Comparison of ENCODE assay signal across 6 cellular contexts in genomic region chr11:95111471-95111870, GRCh38. TPM values are rescaled to one million over a fixed set of nuclear protein-coding genes. Genes with fewer than 3 reads are reported as not detected.
DNase-seq lines count a peak whose midpoint lies in the region; ATAC-seq, FAIRE-seq and TF ChIP-seq lines count a peak whose summit lies in the region.
"Not testable (repeated sequence)": the region's sequence is repeated elsewhere in the genome, so short reads cannot be mapped to it uniquely, and the experiment has no call there.

No MANE protein-coding gene starts in this region.

- not testable (repeated sequence) for H3K27me3 ChIP-seq in astrocyte (ENCODE audit: insufficient read depth, low read length); neuronal stem cell (ENCODE audit: control insufficient read depth in 3 of 3, insufficient read depth in 3 of 3, low read depth in 1 of 3, low read length in 3 of 3); gastrocnemius medialis

- no CpG with 5 or more reads among the region's 3 CpGs for WGBS in neuronal stem cell (ENCODE audit: extremely low coverage in 2 of 2, insufficient read length in 2 of 2, insufficient replicate concordance in 1 of 2), 2 donors

- not testable (repeated sequence) for H3K4me3 Mint-ChIP-seq in astrocyte (ENCODE audit: unreplicated experiment); memory B cell; stimulated activated memory B cell treated with anti-CD40 and anti-IgM and Interleukin-4, amounts not matched to agents 10 μg/mL and 1 μg/mL and 100 μg/mL, for 72 hours

- not testable (repeated sequence) for H3K79me2 ChIP-seq in astrocyte (ENCODE audit: insufficient read depth, low read length)

- TF ChIP-seq POLR2A in gastrocnemius medialis (IDR thresholded peaks at IDR 0.05): not testable (repeated sequence)

- H3K23ac ChIP-seq in neuronal stem cell (ENCODE audit: low read depth, low read length, poor library complexity): not testable (repeated sequence)

- not testable (repeated sequence) for H3K27ac ChIP-seq in HEK293 (ENCODE audit: extremely low read depth, low read depth, low read length); astrocyte (ENCODE audit: low read depth, low read length); neuronal stem cell (replicated peaks; ENCODE audit: low read length)
- peak overlapping the region; percentile 52 to 94 (median 90) for H3K27ac ChIP-seq in gastrocnemius medialis

- H3K4me3 ChIP-seq in HEK293 (ENCODE audit: low read depth, low read length); astrocyte (ENCODE audit: insufficient read depth, low read depth, low read length); neuronal stem cell (ENCODE audit: low read length in 2 of 2); gastrocnemius medialis: not testable (repeated sequence)

- not testable (repeated sequence) for DNase-seq in astrocyte (ENCODE audit: low read depth); memory B cell (ENCODE audit: low spot score in 2 of 2); neuronal stem cell (ENCODE audit: low spot score); gastrocnemius medialis

- H3K18ac ChIP-seq in neuronal stem cell (ENCODE audit: low read length): peak overlapping the region; percentile 2

- H2BK120ac ChIP-seq in neuronal stem cell (ENCODE audit: low read depth, low read length): not testable (repeated sequence)

- CTCF ChIA-PET in HEK293 (lab: Yijun Ruan, JAX): interaction anchor here (0.7 kb wide), 1 partner anchor 42 kb away, joined by 4 read pairs; no protein-coding TSS in a partner anchor

- not testable (repeated sequence) for H3K27me3 Mint-ChIP-seq in astrocyte (ENCODE audit: low read depth, unreplicated experiment); memory B cell; stimulated activated memory B cell treated with anti-CD40 and anti-IgM and Interleukin-4, amounts not matched to agents 10 μg/mL and 1 μg/mL and 100 μg/mL, for 72 hours

- not testable (repeated sequence) for H3K9me3 ChIP-seq in HEK293 (ENCODE audit: control insufficient read depth, insufficient read depth, low read depth, low read length); astrocyte (ENCODE audit: insufficient read depth, low read depth, low read length); neuronal stem cell (replicated peaks in 1 of 2; ENCODE audit: control insufficient read depth in 2 of 2, insufficient read depth in 1 of 2, low read depth in 1 of 2, low read length in 2 of 2); gastrocnemius medialis

- H2AFZ ChIP-seq in astrocyte (ENCODE audit: low read depth, low read length); neuronal stem cell (ENCODE audit: low read length): not testable (repeated sequence)

- intact Hi-C loops in gastrocnemius medialis (cut with DNase I; ENCODE audit: low total_unique reads): not testable (repeated sequence)

- not testable (repeated sequence) for H3K36me3 Mint-ChIP-seq in astrocyte (ENCODE audit: low read depth, unreplicated experiment)
- peaks cover 17% of the 10 kb centered on the region for H3K36me3 Mint-ChIP-seq in memory B cell
- peaks cover 20% of the 10 kb centered on the region for H3K36me3 Mint-ChIP-seq in stimulated activated memory B cell treated with anti-CD40 and anti-IgM and Interleukin-4, amounts not matched to agents 10 μg/mL and 1 μg/mL and 100 μg/mL, for 72 hours

- not testable (repeated sequence) for H4K91ac ChIP-seq in neuronal stem cell (ENCODE audit: low read depth, low read length, poor library complexity)

- H2BK5ac ChIP-seq in neuronal stem cell (ENCODE audit: low read length): not testable (repeated sequence)

- in situ Hi-C loops in gastrocnemius medialis (cut with MboI; ENCODE audit: low sequenced_read_pairs in 4 of 4): not testable (repeated sequence)

- H4K8ac ChIP-seq in neuronal stem cell (ENCODE audit: low read depth, low read length): not testable (repeated sequence)

- not testable (repeated sequence) for H3K4me2 ChIP-seq in astrocyte (ENCODE audit: low read length); neuronal stem cell (ENCODE audit: insufficient read depth, low read length, poor library complexity, severe bottlenecking)

- H4K20me1 ChIP-seq in astrocyte (ENCODE audit: insufficient read depth, low read length): peaks cover 17% of the 10 kb centered on the region

- H3K4ac ChIP-seq in neuronal stem cell (ENCODE audit: low read length): not testable (repeated sequence)

- H3K27ac Mint-ChIP-seq in astrocyte (ENCODE audit: unreplicated experiment): peak overlapping the region; percentile 43
- peak overlapping the region; percentile 7 for H3K27ac Mint-ChIP-seq in memory B cell
- H3K27ac Mint-ChIP-seq in stimulated activated memory B cell treated with anti-CD40 and anti-IgM and Interleukin-4, amounts not matched to agents 10 μg/mL and 1 μg/mL and 100 μg/mL, for 72 hours: peak overlapping the region; percentile 1

- not testable (repeated sequence) for H3K79me1 ChIP-seq in neuronal stem cell (ENCODE audit: low read depth, low read length)

- not testable (repeated sequence) for H3K14ac ChIP-seq in neuronal stem cell (ENCODE audit: low read length)

- ATAC-seq in memory B cell (ENCODE audit: low read depth); gastrocnemius medialis; stimulated activated memory B cell treated with anti-CD40 and anti-IgM and Interleukin-4, amounts not matched to agents 10 μg/mL and 1 μg/mL and 100 μg/mL, for 72 hours: not testable (repeated sequence)

- H3K4me1 ChIP-seq in HEK293 (ENCODE audit: control insufficient read depth, insufficient read depth, low read length): peaks cover 20% of the 10 kb centered on the region
- H3K4me1 ChIP-seq in astrocyte (ENCODE audit: insufficient read depth, low read length): peaks cover 25% of the 10 kb centered on the region
- H3K4me1 ChIP-seq in neuronal stem cell (ENCODE audit: control insufficient read depth in 2 of 2, insufficient read depth in 1 of 2, low read depth in 1 of 2, low read length in 2 of 2): peaks cover 0 to 18% of the 10 kb centered on the region in 2 donors
- peaks cover 50 to 64% of the 10 kb centered on the region in 2 donors for H3K4me1 ChIP-seq in gastrocnemius medialis

- not testable (repeated sequence) for H3K9ac ChIP-seq in astrocyte (ENCODE audit: low read length); neuronal stem cell (ENCODE audit: low read depth, low read length, poor library complexity)

- not testable (repeated sequence) for FAIRE-seq in astrocyte (lab: Jason Lieb, UNC)

- H3K9me3 Mint-ChIP-seq in astrocyte (ENCODE audit: unreplicated experiment); memory B cell; stimulated activated memory B cell treated with anti-CD40 and anti-IgM and Interleukin-4, amounts not matched to agents 10 μg/mL and 1 μg/mL and 100 μg/mL, for 72 hours: not testable (repeated sequence)

- POLR2A ChIA-PET in HEK293 (lab: Yijun Ruan, JAX): not testable (repeated sequence)

- not testable (repeated sequence) for H3K36me3 ChIP-seq in HEK293 (ENCODE audit: control insufficient read depth in 2 of 2, insufficient read depth in 1 of 2, low read length in 2 of 2); astrocyte (ENCODE audit: insufficient read depth, low read length); neuronal stem cell (replicated peaks in 1 of 2; ENCODE audit: control insufficient read depth in 2 of 2, insufficient read depth in 2 of 2, low read length in 2 of 2); gastrocnemius medialis

- not testable (repeated sequence) for H2AK5ac ChIP-seq in neuronal stem cell (ENCODE audit: low read depth, low read length)

- H2BK12ac ChIP-seq in neuronal stem cell (ENCODE audit: low read length): not testable (repeated sequence)

- TF ChIP-seq CTCF in HEK293 (tag by site-specific recombination; IDR thresholded peaks at IDR 0.05); astrocyte (IDR thresholded peaks at IDR 0.05; ENCODE audit: insufficient read depth, low read depth, low read length); gastrocnemius medialis (IDR thresholded peaks at IDR 0.05 in 4 of 5, conservative IDR thresholded peaks at IDR 0.05 in 1 of 5): not testable (repeated sequence)

- not testable (repeated sequence) for H2BK15ac ChIP-seq in neuronal stem cell (ENCODE audit: low read length)

- H3K4me1 Mint-ChIP-seq in astrocyte (ENCODE audit: low read depth, unreplicated experiment) (peaks cover 29% of the 10 kb centered on the region), memory B cell (peaks cover 19% of the 10 kb centered on the region)
- H3K4me1 Mint-ChIP-seq in stimulated activated memory B cell treated with anti-CD40 and anti-IgM and Interleukin-4, amounts not matched to agents 10 μg/mL and 1 μg/mL and 100 μg/mL, for 72 hours: peaks cover 28% of the 10 kb centered on the region

TF ChIP-seq in HEK293, 187 proteins besides CTCF, POLR2A, EP300 and RAD21:
- TF ChIP-seq SETDB1 (IDR thresholded peaks at IDR 0.05; ENCODE audit: insufficient read length, low read length): peak; percentile 48

RNA-seq across cellular contexts. Expression of gene ENDOD1, which starts 21.8 kb away (rescaled TPM):
- 29.8 and 34.4 TPM in 2 replicates for total RNA-seq in astrocyte
- 3.4 TPM for polyA plus RNA-seq in neuronal stem cell (2013, experiment 1 of 2)
- 3.6 TPM for polyA plus RNA-seq in neuronal stem cell (2013, experiment 2 of 2)
- 10 to 100 TPM; 17.5 to 35.2 (median 27.6) TPM for total RNA-seq in gastrocnemius medialis

RNA-seq across cellular contexts. Expression of gene SRSF8, which starts 44.8 kb away (rescaled TPM):
- total RNA-seq in astrocyte (41.6 and 47.5 TPM in 2 replicates), gastrocnemius medialis (10 to 100 TPM; 18.2 to 31.0 (median 21.5) TPM)
- 14.8 TPM for polyA plus RNA-seq in neuronal stem cell (2013, experiment 1 of 2)
- polyA plus RNA-seq in neuronal stem cell (2013, experiment 2 of 2): 15.0 TPM
